8 cellular contexts compared by ENCODE assay signal in the genomic region with DNA sequence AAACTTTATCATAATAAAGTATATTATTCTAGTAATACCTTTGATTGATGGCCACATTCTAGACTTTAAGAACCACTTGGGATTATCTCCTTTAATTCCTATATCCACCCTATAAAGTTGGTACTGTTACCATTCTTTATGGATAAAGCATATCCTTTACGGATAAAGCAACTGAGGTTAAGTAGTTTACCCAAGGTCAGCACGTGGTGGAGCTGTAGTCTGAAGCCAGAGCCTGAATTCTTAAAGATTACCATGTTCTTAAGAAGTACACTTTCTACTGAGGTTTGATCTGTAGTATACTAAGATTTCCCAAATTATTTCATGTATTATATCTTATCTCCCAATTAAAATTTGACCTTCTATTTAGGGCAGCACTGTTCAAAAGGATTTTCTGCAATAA. TPM values are rescaled to one million over a fixed set of nuclear protein-coding genes. Genes with fewer than 3 reads are reported as not detected.
A peak's percentile ranks its signal among the peaks of the same experiment; 100 is the strongest.
DNase-seq lines count a peak whose midpoint lies in the region; ATAC-seq and TF ChIP-seq lines count a peak whose summit lies in the region.

No MANE protein-coding gene starts in this region.

- H3K27me3 ChIP-seq in body of pancreas (no peaks in the 10 kb centered on the region), osteoblast (ENCODE audit: insufficient read depth, low read length) (no peaks in the 10 kb centered on the region)

- H3K9me3 ChIP-seq in body of pancreas: no peaks in the 10 kb centered on the region
- H3K9me3 ChIP-seq in osteoblast (ENCODE audit: low read depth, low read length): no peaks in the 10 kb centered on the region

- H3K27ac ChIP-seq in body of pancreas (no peak overlapping the region), osteoblast (ENCODE audit: low read depth, low read length) (no peak overlapping the region)

- H2AFZ ChIP-seq in osteoblast (ENCODE audit: low read length): no peak overlapping the region

- H3K36me3 ChIP-seq in body of pancreas (replicated peaks in 1 of 2; ENCODE audit: insufficient read depth in 1 of 2, low read depth in 2 of 2): no peaks in the 10 kb centered on the region
- no peaks in the 10 kb centered on the region for H3K36me3 ChIP-seq in osteoblast (ENCODE audit: insufficient read depth, low read length)

- peaks cover 29% of the 10 kb centered on the region for H3K4me1 ChIP-seq in body of pancreas
- H3K4me1 ChIP-seq in osteoblast (ENCODE audit: insufficient read depth, low read length): peaks cover 33% of the 10 kb centered on the region

- H3K4me3 ChIP-seq in body of pancreas: no peak overlapping the region
- H3K4me3 ChIP-seq in osteoblast (ENCODE audit: insufficient read depth, low read length): no peak overlapping the region

- no peak for ATAC-seq in body of pancreas
- no peak for ATAC-seq in GM19023 (IDR thresholded peaks at IDR 0.05; ENCODE audit: unreplicated experiment)

- peak; percentile 2 for DNase-seq in SIG-M5 treated with dmso at 0.1 percent for 504 hours (lab: John Stamatoyannopoulos, UW; ENCODE audit: unreplicated experiment)
- DNase-seq in SIG-M5 (lab: John Stamatoyannopoulos, UW): no peak
- peak; percentile 42 to 49 for DNase-seq in Kasumi-1 (lab: John Stamatoyannopoulos, UW)
- DNase-seq in body of pancreas: peak in 2 of 4 donors; percentile 32 to 41
- DNase-seq in osteoblast (ENCODE audit: insufficient read length, low spot score, missing footprints): peak; percentile 75
- no peak for DNase-seq in hippocampal formation (lab: John Stamatoyannopoulos, UW)
- no peak for DNase-seq in mesenteric fat pad (ENCODE audit: low spot score)

- 20 to 21% methylated on average over 2 of the region's 2 CpGs for WGBS in body of pancreas, 2 donors

- H3K4me2 ChIP-seq in osteoblast (ENCODE audit: insufficient read depth, low read length): no peak overlapping the region

- TF ChIP-seq POLR2A in body of pancreas (IDR thresholded peaks at IDR 0.05): no peak

- intact Hi-C loops in body of pancreas (cut with DNase I): no loop called here

- peaks cover 10% of the 10 kb centered on the region for H3K79me2 ChIP-seq in osteoblast (ENCODE audit: insufficient read depth, low read length)

- TF ChIP-seq CTCF in body of pancreas (IDR thresholded peaks at IDR 0.05) (peak in 4 of 7 experiments; percentile 29 to 49 (median 42)), osteoblast (IDR thresholded peaks at IDR 0.05; ENCODE audit: extremely low read depth, low read depth, low read length) (peak; percentile 45)

- H4K20me1 ChIP-seq in osteoblast (ENCODE audit: insufficient read depth, low read length): no peaks in the 10 kb centered on the region

RNA-seq across cellular contexts. Expression of gene NCOA7, which starts 3.0 kb away (rescaled TPM):
- 10 to 100 TPM; 26.5 to 30.0 TPM for total RNA-seq in body of pancreas
- total RNA-seq in osteoblast: 30.4 and 34.0 TPM in 2 replicates
- total RNA-seq in mesenteric fat pad: 87.4 TPM

RNA-seq across cellular contexts. Expression of gene HEY2, which starts 38.4 kb away (rescaled TPM):
- total RNA-seq in body of pancreas (1 to 10 TPM; 2.6 to 7.3 TPM), osteoblast (2.2 and 2.4 TPM in 2 replicates), mesenteric fat pad (1.3 TPM)

Comparison
In these comparisons a context has a peak if more than half of its experiments do, and no peak if none do; other contexts are left out.
1. DNase-seq: peak in SIG-M5 treated with dmso at 0.1 percent for 504 hours (single experiment), Kasumi-1 (2 of 2) and osteoblast (single experiment); none in SIG-M5 (single experiment), hippocampal formation (0 of 2) and mesenteric fat pad (single experiment).